Comparison of ENCODE assay signal across 1 cellular context in genomic region chr7:77439572-77439971, GRCh38.
TF ChIP-seq lines count a peak whose summit lies in the region.

No MANE protein-coding gene starts in this region.

TF ChIP-seq in HepG2, 621 proteins besides CTCF, POLR2A, EP300 and RAD21 (continued from another document):
- TF ChIP-seq ZNF142 (CRISPR knock-in tag; IDR thresholded peaks at IDR 0.05), result no peak
- no peak for TF ChIP-seq ZNF3 (CRISPR knock-in tag; IDR thresholded peaks at IDR 0.05)
- no peak for TF ChIP-seq ATF5 (CRISPR knock-in tag; IDR thresholded peaks at IDR 0.05; ENCODE audit: low read depth)
- TF ChIP-seq NPAS2 (CRISPR knock-in tag; IDR thresholded peaks at IDR 0.05; ENCODE audit: borderline replicate concordance), result no peak
- peak; percentile 85 for TF ChIP-seq STAG1 (CRISPR knock-in tag; IDR thresholded peaks at IDR 0.05)
- TF ChIP-seq PLRG1 (conservative IDR thresholded peaks at IDR 0.05), result no peak
- no peak for TF ChIP-seq SMAD9 (CRISPR knock-in tag; IDR thresholded peaks at IDR 0.05)
- TF ChIP-seq ZNF629 (CRISPR knock-in tag; conservative IDR thresholded peaks at IDR 0.05), result no peak
- TF ChIP-seq MBD4 (IDR thresholded peaks at IDR 0.05; ENCODE audit: borderline replicate concordance, low read length), result no peak
- no peak for TF ChIP-seq KLF6 (CRISPR knock-in tag; IDR thresholded peaks at IDR 0.05)
- no peak for TF ChIP-seq ZKSCAN5 (CRISPR knock-in tag; IDR thresholded peaks at IDR 0.05)
- TF ChIP-seq ZNF432 (CRISPR knock-in tag; IDR thresholded peaks at IDR 0.05; ENCODE audit: borderline replicate concordance), result no peak
- no peak for TF ChIP-seq ZNF572 (CRISPR knock-in tag; IDR thresholded peaks at IDR 0.05)
- TF ChIP-seq MAZ (IDR thresholded peaks at IDR 0.05; ENCODE audit: borderline replicate concordance, low read depth, low read length), result no peak
- TF ChIP-seq MAZ (CRISPR knock-in tag; IDR thresholded peaks at IDR 0.05; ENCODE audit: low read depth), result no peak
- no peak for TF ChIP-seq MXD4 (CRISPR knock-in tag; IDR thresholded peaks at IDR 0.05)
- no peak for TF ChIP-seq NFIC (IDR thresholded peaks at IDR 0.05; ENCODE audit: low read length)
- TF ChIP-seq HMGA1 (CRISPR knock-in tag; conservative IDR thresholded peaks at IDR 0.05), result no peak
- TF ChIP-seq ZGPAT (CRISPR knock-in tag; IDR thresholded peaks at IDR 0.05), result peak; percentile 32; the same call in 1 of the 2 replicates
- no peak for TF ChIP-seq ZNF841 (CRISPR knock-in tag; IDR thresholded peaks at IDR 0.05; ENCODE audit: borderline replicate concordance)
- peak; percentile 40; the same call in 1 of the 2 replicates for TF ChIP-seq IRF2 (CRISPR knock-in tag; IDR thresholded peaks at IDR 0.05)
- TF ChIP-seq ATF4 (CRISPR knock-in tag; IDR thresholded peaks at IDR 0.05), result no peak
- no peak for TF ChIP-seq RFXANK (CRISPR knock-in tag; IDR thresholded peaks at IDR 0.05)
- TF ChIP-seq ZFAT (CRISPR knock-in tag; conservative IDR thresholded peaks at IDR 0.05), result no peak
- TF ChIP-seq SIX1 (CRISPR knock-in tag; IDR thresholded peaks at IDR 0.05; ENCODE audit: borderline replicate concordance), result no peak
